ENCODE assay signal across 19 cellular contexts in the genomic region with DNA sequence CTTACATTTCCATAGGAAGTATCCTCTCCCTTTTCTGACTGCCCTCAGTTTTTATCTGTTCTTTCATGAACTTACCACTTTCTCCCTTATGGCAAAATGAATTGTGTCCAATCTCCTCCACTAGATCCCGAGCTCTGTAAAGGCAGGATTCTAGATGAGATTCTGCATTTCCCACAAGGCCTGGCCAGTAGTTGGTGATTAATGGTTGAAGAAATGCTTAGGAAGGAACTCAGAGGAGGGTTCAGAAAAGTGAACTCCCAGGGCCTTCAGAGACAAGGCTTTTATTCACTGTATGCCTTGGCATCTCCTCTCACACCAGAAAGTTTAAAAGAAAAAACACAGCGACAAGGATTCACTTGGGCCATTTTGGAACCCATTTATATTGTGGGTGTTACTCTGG.
DNase-seq lines count a peak whose midpoint lies in the region; ATAC-seq and TF ChIP-seq lines count a peak whose summit lies in the region.
"Had no signal": no experiment of that assay in that cellular context is flagged by ENCODE, and none has a peak within 500 bp of the region (broad histone marks: within the 10 kb centered on the region; RNA-seq: fewer than 3 reads in every experiment).

No MANE protein-coding gene starts in this region.

- H2BK120ac ChIP-seq in mesendoderm (ENCODE audit: low read depth, low read length) = no peak overlapping the region

- no peak overlapping the region for H3K23ac ChIP-seq in mesendoderm (ENCODE audit: low read length)

- intact Hi-C loops in activated T-helper 1 cell treated with anti-CD3 and anti-CD28 coated beads, Interleukin-12 subunit alpha, Interleukin-12 subunit beta, Interleukin-2, Interleukin-4 antibody, amounts not matched to agents 30 ng/mL and 10 ng/mL and 1 ng/mL, durations not matched to agents 14 hours and 24 hours and 36 hours (cut with micrococcal nuclease) = loop anchor here (10.0 kb wide), 1 partner anchor 686 kb away; no protein-coding TSS in a partner anchor
- intact Hi-C loops in right cardiac atrium (cut with DNase I) = no loop called here

- H3K36me3 ChIP-seq in stomach smooth muscle (ENCODE audit: control insufficient read depth in 2 of 2, insufficient read depth in 2 of 2, low read length in 2 of 2) (peaks cover 30 to 31% of the 10 kb centered on the region in 2 donors), mesendoderm (ENCODE audit: control insufficient read depth, insufficient read depth, low read length) (no peaks in the 10 kb centered on the region)
- H3K36me3 ChIP-seq: cardiac muscle cell had no signal

- no peak overlapping the region for H2BK15ac ChIP-seq in mesendoderm (replicated peaks; ENCODE audit: low read depth)

- peak overlapping the region; percentile 19 for H3K4me3 Mint-ChIP-seq in activated T-helper 1 cell treated with anti-CD3 and anti-CD28 coated beads, Interleukin-12 subunit alpha, Interleukin-12 subunit beta, Interleukin-2, Interleukin-4 antibody, amounts not matched to agents 30 ng/mL and 10 ng/mL and 1 ng/mL, durations not matched to agents 14 hours and 24 hours and 36 hours
- H3K4me3 Mint-ChIP-seq: CD4-positive, alpha-beta T cell; T-cell had no signal

- H4K5ac ChIP-seq in mesendoderm (ENCODE audit: low read length) = no peak overlapping the region

- no peak overlapping the region for H3K9ac ChIP-seq in stomach smooth muscle (ENCODE audit: low read length in 2 of 2)
- no peak overlapping the region for H3K9ac ChIP-seq in mesendoderm (ENCODE audit: low read length)

- no peak for DNase-seq in activated T-helper 1 cell treated with anti-CD3 and anti-CD28 coated beads, Interleukin-12 subunit alpha, Interleukin-12 subunit beta, Interleukin-2, Interleukin-4 antibody, amounts not matched to agents 30 ng/mL and 10 ng/mL and 1 ng/mL, durations not matched to agents 14 hours and 24 hours and 36 hours (ENCODE audit: low spot score)
- DNase-seq in coronary artery (ENCODE audit: low spot score) (no peak), right cardiac atrium (no peak), NCI-H524 (lab: John Stamatoyannopoulos, UW) (no peak), caudate nucleus (lab: John Stamatoyannopoulos, UW) (no peak), mesendoderm (no peak)
- DNase-seq: CD4-positive, alpha-beta T cell; DMS153; GF-D8; H7; NCI-H187 treated with DMSO at 0.1 percent for 48 hours; NCI-H2227 treated with DMSO at 0.1 percent for 48 hours; nucleus accumbens; SHP77 treated with DMSO at 0.1 percent for 48 hours; stimulated activated CD8-positive, alpha-beta memory T cell treated with anti-CD3 and anti-CD28 coated beads, Interleukin-4, amount 100 ng/mL, for 48 hours; T-cell had no signal

- H3K27me3 ChIP-seq in right cardiac atrium (ENCODE audit: control insufficient read depth, insufficient read depth) = no peaks in the 10 kb centered on the region
- no peaks in the 10 kb centered on the region for H3K27me3 ChIP-seq in stomach smooth muscle (ENCODE audit: control insufficient read depth in 1 of 2, insufficient read depth in 2 of 2, low read length in 2 of 2)
- no peaks in the 10 kb centered on the region for H3K27me3 ChIP-seq in mesendoderm (ENCODE audit: insufficient read depth, low read length, poor library complexity)
- H3K27me3 ChIP-seq: cardiac muscle cell had no signal

- no peak overlapping the region for H3K4me2 ChIP-seq in mesendoderm (ENCODE audit: low read length)

- no peak overlapping the region for H3K18ac ChIP-seq in mesendoderm (ENCODE audit: low read length)

- TF ChIP-seq CTCF in coronary artery (IDR thresholded peaks at IDR 0.05) = no peak

- H3K4ac ChIP-seq in mesendoderm (ENCODE audit: low read depth, low read length) = no peak overlapping the region

- peak overlapping the region; percentile 36 to 79 for H3K27ac ChIP-seq in coronary artery
- H3K27ac ChIP-seq in right cardiac atrium (ENCODE audit: low read length) = peak overlapping the region; percentile 5
- H3K27ac ChIP-seq in stomach smooth muscle (ENCODE audit: low read length) = peak overlapping the region; percentile 31
- H3K27ac ChIP-seq in caudate nucleus (ENCODE audit: low read depth, low read length) = no peak overlapping the region
- H3K27ac ChIP-seq in mesendoderm (ENCODE audit: low read depth, low read length) = no peak overlapping the region
- H3K27ac ChIP-seq: cardiac muscle cell had no signal

- H3K79me2 ChIP-seq in mesendoderm (ENCODE audit: control insufficient read depth, insufficient read depth, low read length) = no peaks in the 10 kb centered on the region

- H3K27me3 Mint-ChIP-seq in activated T-helper 1 cell treated with anti-CD3 and anti-CD28 coated beads, Interleukin-12 subunit alpha, Interleukin-12 subunit beta, Interleukin-2, Interleukin-4 antibody, amounts not matched to agents 30 ng/mL and 10 ng/mL and 1 ng/mL, durations not matched to agents 14 hours and 24 hours and 36 hours (ENCODE audit: insufficient read depth) = no peaks in the 10 kb centered on the region
- H3K27me3 Mint-ChIP-seq: CD4-positive, alpha-beta T cell; T-cell had no signal

- peaks cover 5% of the 10 kb centered on the region for H3K9me3 Mint-ChIP-seq in activated T-helper 1 cell treated with anti-CD3 and anti-CD28 coated beads, Interleukin-12 subunit alpha, Interleukin-12 subunit beta, Interleukin-2, Interleukin-4 antibody, amounts not matched to agents 30 ng/mL and 10 ng/mL and 1 ng/mL, durations not matched to agents 14 hours and 24 hours and 36 hours
- H3K9me3 Mint-ChIP-seq: CD4-positive, alpha-beta T cell; T-cell had no signal

- H3K27ac Mint-ChIP-seq in activated T-helper 1 cell treated with anti-CD3 and anti-CD28 coated beads, Interleukin-12 subunit alpha, Interleukin-12 subunit beta, Interleukin-2, Interleukin-4 antibody, amounts not matched to agents 30 ng/mL and 10 ng/mL and 1 ng/mL, durations not matched to agents 14 hours and 24 hours and 36 hours = peak overlapping the region; percentile 71
- H3K27ac Mint-ChIP-seq: CD4-positive, alpha-beta T cell; T-cell had no signal

- H2BK5ac ChIP-seq in mesendoderm (ENCODE audit: low read length) = no peak overlapping the region

- H2AK5ac ChIP-seq in mesendoderm (ENCODE audit: low read length) = no peak overlapping the region

- WGBS in right cardiac atrium = 53% methylated on average over 2 of the region's 2 CpGs
- WGBS in mesendoderm (ENCODE audit: extremely low coverage, insufficient coverage, low lambda C conversion rate) = no CpG with 5 or more reads among the region's 2 CpGs

- peaks cover 23% of the 10 kb centered on the region for H3K36me3 Mint-ChIP-seq in activated T-helper 1 cell treated with anti-CD3 and anti-CD28 coated beads, Interleukin-12 subunit alpha, Interleukin-12 subunit beta, Interleukin-2, Interleukin-4 antibody, amounts not matched to agents 30 ng/mL and 10 ng/mL and 1 ng/mL, durations not matched to agents 14 hours and 24 hours and 36 hours (ENCODE audit: low read depth)

- peaks cover 63% of the 10 kb centered on the region for H3K4me1 Mint-ChIP-seq in activated T-helper 1 cell treated with anti-CD3 and anti-CD28 coated beads, Interleukin-12 subunit alpha, Interleukin-12 subunit beta, Interleukin-2, Interleukin-4 antibody, amounts not matched to agents 30 ng/mL and 10 ng/mL and 1 ng/mL, durations not matched to agents 14 hours and 24 hours and 36 hours (ENCODE audit: low read depth)
- H3K4me1 Mint-ChIP-seq: T-cell had no signal

- H3K4me1 ChIP-seq in right cardiac atrium (ENCODE audit: control insufficient read depth, insufficient read depth, low read length) (peaks cover 7% of the 10 kb centered on the region), stomach smooth muscle (ENCODE audit: control insufficient read depth, insufficient read depth, low read length) (peaks cover 3% of the 10 kb centered on the region), mesendoderm (ENCODE audit: control insufficient read depth, low read depth, low read length) (no peaks in the 10 kb centered on the region)

- no peak overlapping the region for H3K56ac ChIP-seq in mesendoderm (ENCODE audit: low read length)

- no peak overlapping the region for H4K8ac ChIP-seq in mesendoderm (ENCODE audit: low read depth, low read length)

- ATAC-seq in right cardiac atrium (peak; percentile 10 to 32), GM19463 (IDR thresholded peaks at IDR 0.05; ENCODE audit: unreplicated experiment) (no peak)
- ATAC-seq: T-cell had no signal

- no peak overlapping the region for H3K4me3 ChIP-seq in coronary artery
- no peak overlapping the region for H3K4me3 ChIP-seq in right cardiac atrium (ENCODE audit: low read length)
- H3K4me3 ChIP-seq in stomach smooth muscle (ENCODE audit: low read length in 2 of 2) = no peak overlapping the region
- no peak overlapping the region for H3K4me3 ChIP-seq in mesendoderm (ENCODE audit: low read length)
- H3K4me3 ChIP-seq: cardiac muscle cell had no signal

- H3K9me3 ChIP-seq in right cardiac atrium (ENCODE audit: control insufficient read depth, low read length) (no peaks in the 10 kb centered on the region), stomach smooth muscle (ENCODE audit: control insufficient read depth in 2 of 2, low read length in 2 of 2) (no peaks in the 10 kb centered on the region)

- no peaks in the 10 kb centered on the region for H3K79me1 ChIP-seq in mesendoderm (ENCODE audit: low read length)

Comparison
In these comparisons a context has a peak if more than half of its experiments do, and no peak if none do; other contexts are left out.
1. H3K27ac ChIP-seq: peak in coronary artery (2 of 2), right cardiac atrium (single experiment) and stomach smooth muscle (single experiment); none in caudate nucleus (single experiment) and mesendoderm (single experiment).